8 cellular contexts compared by ENCODE assay signal in genomic region chr9:101449071-101449721, GRCh38. TPM values are rescaled to one million over a fixed set of nuclear protein-coding genes. Genes with fewer than 3 reads are reported as not detected.
DNase-seq lines count a peak whose midpoint lies in the region; ATAC-seq and TF ChIP-seq lines count a peak whose summit lies in the region.

No MANE protein-coding gene starts in this region.

- 2% methylated on average over 28 of the region's 40 CpGs for WGBS in smooth muscle cell (ENCODE audit: low lambda C conversion rate)

- ATAC-seq in GM18861 (IDR thresholded peaks at IDR 0.05; ENCODE audit: unreplicated experiment) (peak; percentile 95), HG03064 (IDR thresholded peaks at IDR 0.05; ENCODE audit: low read depth, unreplicated experiment) (peak; percentile 92)

- in situ Hi-C loops in ACHN (cut with HindIII; ENCODE audit: low pct_ligation_motif_present, low pct_unique_long_range_greater_than_20kb, low sequenced_read_pairs), result no loop called here

- no peaks in the 10 kb centered on the region for H3K79me2 ChIP-seq in smooth muscle cell (ENCODE audit: low read depth)

- H3K36me3 ChIP-seq in smooth muscle cell (ENCODE audit: low read depth), result no peaks in the 10 kb centered on the region

- H3K4me2 ChIP-seq in smooth muscle cell, result peak overlapping the region; percentile 91

- peak overlapping the region; percentile 91 for H2AFZ ChIP-seq in smooth muscle cell (ENCODE audit: low read depth)

- no peaks in the 10 kb centered on the region for H3K27me3 ChIP-seq in smooth muscle cell (ENCODE audit: low read depth)

- TF ChIP-seq CTCF in WI38 (IDR thresholded peaks at IDR 0.05; ENCODE audit: low read depth, low read length) (peak; percentile 58), smooth muscle cell (IDR thresholded peaks at IDR 0.05; ENCODE audit: borderline replicate concordance, insufficient read depth, poor library complexity, severe bottlenecking) (peak; percentile 61)

- peak overlapping the region; percentile 66 for H3K4me3 ChIP-seq in WI38 (ENCODE audit: low read depth, low read length)
- peak overlapping the region; percentile 78 for H3K4me3 ChIP-seq in smooth muscle cell

- no peaks in the 10 kb centered on the region for H3K4me1 ChIP-seq in smooth muscle cell (ENCODE audit: low read depth)

- H3F3A ChIP-seq in smooth muscle cell (ENCODE audit: low read depth), result no peaks in the 10 kb centered on the region

- no peak overlapping the region for H3K27ac ChIP-seq in smooth muscle cell (ENCODE audit: low read depth)

- no peaks in the 10 kb centered on the region for H3K9me3 ChIP-seq in smooth muscle cell (replicated peaks; ENCODE audit: low read depth)

- DNase-seq in ACHN (peak; percentile 74), NCI-H2107 (lab: John Stamatoyannopoulos, UW) (peak; percentile 66), cerebellar cortex (ENCODE audit: low spot score) (peak; percentile 85), iris pigment epithelial cell (ENCODE audit: low read depth) (peak; percentile 71), smooth muscle cell (lab: John Stamatoyannopoulos, UW; ENCODE audit: unreplicated experiment) (peak; percentile 24)

- no peak overlapping the region for H3K9ac ChIP-seq in smooth muscle cell (ENCODE audit: low read depth)

- no peaks in the 10 kb centered on the region for H4K20me1 ChIP-seq in smooth muscle cell (ENCODE audit: low read depth)

RNA-seq across cellular contexts. Expression of gene ALDOB, which starts 13.6 kb away (rescaled TPM):
- total RNA-seq in smooth muscle cell, result not detected in 2 replicates
- not detected in 2 replicates for polyA plus RNA-seq in smooth muscle cell

RNA-seq across cellular contexts. Expression of gene ZNF189, which starts 50.5 kb away (rescaled TPM):
- 12.9 and 21.7 TPM in 2 replicates for total RNA-seq in smooth muscle cell
- polyA plus RNA-seq in smooth muscle cell, result 2.7 and 3.2 TPM in 2 replicates

RNA-seq across cellular contexts. Expression of gene MRPL50, which starts 50.8 kb away (rescaled TPM):
- total RNA-seq in smooth muscle cell, result 13.3 and 15.5 TPM in 2 replicates
- 13.7 and 14.1 TPM in 2 replicates for polyA plus RNA-seq in smooth muscle cell

Comparison
In these comparisons a context has a peak if more than half of its experiments do, and no peak if none do; other contexts are left out.
1. DNase-seq: peak in every context shown above with its lines; median percentile 85 in cerebellar cortex; 74 in ACHN; 71 in iris pigment epithelial cell; 66 in NCI-H2107; 24 in smooth muscle cell.